8 cellular contexts compared by ENCODE assay signal in genomic region chr17:65228734-65229390, GRCh38.
DNase-seq lines count a peak whose midpoint lies in the region; ATAC-seq and TF ChIP-seq lines count a peak whose summit lies in the region.

No MANE protein-coding gene starts in this region.

- H3K4me3 Mint-ChIP-seq in T-helper 2 cell treated with Interferon-gamma antibody and Interleukin-4, amounts not matched to agents 5 μg/mL and 100 μg/mL, for 36 hours = peak overlapping the region; percentile 63
- H3K4me3 Mint-ChIP-seq in stimulated activated effector memory CD8-positive, alpha-beta T cell treated with anti-CD3 and anti-CD28 coated beads, Interleukin-12 subunit alpha, Interleukin-12 subunit beta, amount 100 ng/mL, for 72 hours = peak overlapping the region; percentile 55

- ATAC-seq in stimulated activated effector memory CD8-positive, alpha-beta T cell treated with anti-CD3 and anti-CD28 coated beads, Interleukin-12 subunit alpha, Interleukin-12 subunit beta, amount 100 ng/mL, for 72 hours = peak; percentile 92

- H3K4me1 Mint-ChIP-seq in T-helper 2 cell treated with Interferon-gamma antibody and Interleukin-4, amounts not matched to agents 5 μg/mL and 100 μg/mL, for 36 hours (ENCODE audit: low read depth) = peaks cover 55% of the 10 kb centered on the region
- H3K4me1 Mint-ChIP-seq in stimulated activated effector memory CD8-positive, alpha-beta T cell treated with anti-CD3 and anti-CD28 coated beads, Interleukin-12 subunit alpha, Interleukin-12 subunit beta, amount 100 ng/mL, for 72 hours = peaks cover 48% of the 10 kb centered on the region

- peaks cover 8% of the 10 kb centered on the region for H3K36me3 Mint-ChIP-seq in T-helper 2 cell treated with Interferon-gamma antibody and Interleukin-4, amounts not matched to agents 5 μg/mL and 100 μg/mL, for 36 hours (ENCODE audit: low read depth)
- H3K36me3 Mint-ChIP-seq in stimulated activated effector memory CD8-positive, alpha-beta T cell treated with anti-CD3 and anti-CD28 coated beads, Interleukin-12 subunit alpha, Interleukin-12 subunit beta, amount 100 ng/mL, for 72 hours = peaks cover 11% of the 10 kb centered on the region

- H3K27ac Mint-ChIP-seq in T-helper 2 cell treated with Interferon-gamma antibody and Interleukin-4, amounts not matched to agents 5 μg/mL and 100 μg/mL, for 36 hours = peak overlapping the region; percentile 91
- H3K27ac Mint-ChIP-seq in stimulated activated effector memory CD8-positive, alpha-beta T cell treated with anti-CD3 and anti-CD28 coated beads, Interleukin-12 subunit alpha, Interleukin-12 subunit beta, amount 100 ng/mL, for 72 hours = peak overlapping the region; percentile 87

- H3K4me3 ChIP-seq in AG10803 (ENCODE audit: low read length) = no peak overlapping the region

- no peaks in the 10 kb centered on the region for H3K27me3 Mint-ChIP-seq in T-helper 2 cell treated with Interferon-gamma antibody and Interleukin-4, amounts not matched to agents 5 μg/mL and 100 μg/mL, for 36 hours (ENCODE audit: low read depth)

- peak; percentile 39 for DNase-seq in AG10803 (ENCODE audit: low read depth)
- peak; percentile 38 for DNase-seq in GM19240 (ENCODE audit: insufficient read length, low spot score)
- peak; percentile 63 for DNase-seq in HT1080 (ENCODE audit: low read depth)
- peak; percentile 82 for DNase-seq in T-helper 2 cell treated with Interferon-gamma antibody and Interleukin-4, amounts not matched to agents 5 μg/mL and 100 μg/mL, for 36 hours (ENCODE audit: low spot score)
- peak; percentile 66 to 83 for DNase-seq in erythroblast (lab: John Stamatoyannopoulos, UW)
- DNase-seq in stimulated activated effector memory CD8-positive, alpha-beta T cell treated with anti-CD3 and anti-CD28 coated beads, Interleukin-12 subunit alpha, Interleukin-12 subunit beta, amount 100 ng/mL, for 72 hours (ENCODE audit: low spot score in 2 of 2) = peak; percentile 30 to 78
- no peak for DNase-seq in Ammon's horn (ENCODE audit: low spot score)
- DNase-seq in medulla oblongata (ENCODE audit: extremely low spot score) = no peak

- H3K9me3 Mint-ChIP-seq in T-helper 2 cell treated with Interferon-gamma antibody and Interleukin-4, amounts not matched to agents 5 μg/mL and 100 μg/mL, for 36 hours = no peaks in the 10 kb centered on the region
- no peaks in the 10 kb centered on the region for H3K9me3 Mint-ChIP-seq in stimulated activated effector memory CD8-positive, alpha-beta T cell treated with anti-CD3 and anti-CD28 coated beads, Interleukin-12 subunit alpha, Interleukin-12 subunit beta, amount 100 ng/mL, for 72 hours

- TF ChIP-seq POLR2A in erythroblast (IDR thresholded peaks at IDR 0.05; ENCODE audit: low read length) = no peak

- no peak for TF ChIP-seq CTCF in AG10803 (conservative IDR thresholded peaks at IDR 0.05; ENCODE audit: low read length)

Comparison
In these comparisons a context has a peak if more than half of its experiments do, and no peak if none do; other contexts are left out.
1. DNase-seq: peak in AG10803 (single experiment), GM19240 (single experiment), HT1080 (single experiment), T-helper 2 cell treated with Interferon-gamma antibody and Interleukin-4, amounts not matched to agents 5 μg/mL and 100 μg/mL, for 36 hours (single experiment), erythroblast (2 of 2) and stimulated activated effector memory CD8-positive, alpha-beta T cell treated with anti-CD3 and anti-CD28 coated beads, Interleukin-12 subunit alpha, Interleukin-12 subunit beta, amount 100 ng/mL, for 72 hours (2 of 2); none in Ammon's horn (single experiment) and medulla oblongata (single experiment).